Comparison of ENCODE assay signal across 8 cellular contexts in the genomic region with DNA sequence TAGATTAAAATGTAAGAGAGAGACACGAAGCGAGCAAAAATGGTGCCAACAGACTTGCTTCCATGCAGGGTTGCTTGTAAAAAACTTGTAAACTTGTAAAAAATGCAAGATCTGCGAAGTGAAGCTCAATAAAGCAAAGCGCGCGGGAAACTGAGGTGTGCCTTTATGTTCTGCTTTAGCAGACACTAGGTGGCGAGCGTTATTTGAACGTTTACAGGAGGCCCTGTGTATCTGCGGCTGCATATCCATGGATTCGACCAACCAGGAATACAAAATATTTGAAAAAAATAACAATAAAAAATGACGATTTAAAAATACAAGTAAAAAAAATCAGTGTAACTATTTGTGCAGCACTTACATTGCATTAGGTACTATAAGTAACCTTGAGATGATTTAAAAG. TPM values are rescaled to one million over a fixed set of nuclear protein-coding genes. Genes with fewer than 3 reads are reported as not detected.
DNase-seq lines count a peak whose midpoint lies in the region; ATAC-seq and TF ChIP-seq lines count a peak whose summit lies in the region.

No MANE protein-coding gene starts in this region.

- H3K27ac Mint-ChIP-seq in activated naive CD8-positive, alpha-beta T cell treated with anti-CD3 and anti-CD28 coated beads, Interleukin-2, amount 50 U/mL, for 24 hours: peak overlapping the region; percentile 61

- peak in 3 of 4 donors; percentile 15 to 25 (median 22) for TF ChIP-seq CTCF in right lobe of liver (IDR thresholded peaks at IDR 0.05)

- DNase-seq in EH (ENCODE audit: low read depth): peak; percentile 53
- no peak for DNase-seq in MG63
- DNase-seq in activated naive CD8-positive, alpha-beta T cell treated with anti-CD3 and anti-CD28 coated beads, Interleukin-2, amount 50 U/mL, for 24 hours: no peak
- DNase-seq in right lobe of liver: no peak
- DNase-seq in middle frontal gyrus (ENCODE audit: extremely low spot score, low spot score): no peak
- DNase-seq in globus pallidus (ENCODE audit: low spot score): no peak

- no peak overlapping the region for H3K27ac ChIP-seq in right lobe of liver

- H3K4me3 ChIP-seq in MG63 (peak overlapping the region; percentile 86), right lobe of liver (no peak overlapping the region)

- intact Hi-C loops in right lobe of liver (cut with DNase I): loop anchor here in 1 of 2 donors (10.0 kb wide), 1 partner anchor 105 kb away; no protein-coding TSS in a partner anchor

- peaks cover 75% of the 10 kb centered on the region for H3K4me1 Mint-ChIP-seq in activated naive CD8-positive, alpha-beta T cell treated with anti-CD3 and anti-CD28 coated beads, Interleukin-2, amount 50 U/mL, for 24 hours

- no peaks in the 10 kb centered on the region for H3K27me3 Mint-ChIP-seq in activated naive CD8-positive, alpha-beta T cell treated with anti-CD3 and anti-CD28 coated beads, Interleukin-2, amount 50 U/mL, for 24 hours

- H3K4me3 Mint-ChIP-seq in activated naive CD8-positive, alpha-beta T cell treated with anti-CD3 and anti-CD28 coated beads, Interleukin-2, amount 50 U/mL, for 24 hours: peak overlapping the region; percentile 98

- 49% methylated on average over 12 of the region's 12 CpGs for WGBS in right lobe of liver (ENCODE audit: insufficient coverage, low coverage, low lambda C conversion rate, missing lambda C conversion rate)

- H3K9me3 ChIP-seq in MG63: no peaks in the 10 kb centered on the region
- no peaks in the 10 kb centered on the region for H3K9me3 ChIP-seq in right lobe of liver

- peaks cover 82% of the 10 kb centered on the region for H3K36me3 ChIP-seq in MG63
- H3K36me3 ChIP-seq in right lobe of liver: peaks cover 0 to 3% (median 0%) of the 10 kb centered on the region in 4 donors

- peaks cover 0 to 26% (median 12%) of the 10 kb centered on the region in 4 donors for H3K4me1 ChIP-seq in right lobe of liver

- TF ChIP-seq POLR2A in right lobe of liver (IDR thresholded peaks at IDR 0.05): no peak

- peaks cover 68% of the 10 kb centered on the region for H3K36me3 Mint-ChIP-seq in activated naive CD8-positive, alpha-beta T cell treated with anti-CD3 and anti-CD28 coated beads, Interleukin-2, amount 50 U/mL, for 24 hours (ENCODE audit: low read depth)

- no peaks in the 10 kb centered on the region for H3K9me3 Mint-ChIP-seq in activated naive CD8-positive, alpha-beta T cell treated with anti-CD3 and anti-CD28 coated beads, Interleukin-2, amount 50 U/mL, for 24 hours

- H3K27me3 ChIP-seq in MG63 (no peaks in the 10 kb centered on the region), right lobe of liver (no peaks in the 10 kb centered on the region)

- ATAC-seq in activated naive CD8-positive, alpha-beta T cell treated with anti-CD3 and anti-CD28 coated beads, Interleukin-2, amount 50 U/mL, for 24 hours: no peak
- ATAC-seq in right lobe of liver (no peak), GM18517 (IDR thresholded peaks at IDR 0.05; ENCODE audit: unreplicated experiment) (no peak), GM18907 (IDR thresholded peaks at IDR 0.05; ENCODE audit: unreplicated experiment) (no peak)

RNA-seq across cellular contexts. Expression of gene UBE2G2, which starts 1.5 kb away (rescaled TPM):
- 59.9 and 76.0 TPM in 2 replicates for total RNA-seq in MG63 (2014; rRNA removed; shearing (Covaris generic); ENCODE audit: low replicate concordance)
- 10 to 100 TPM; 41.5 to 54.6 (median 49.9) TPM for total RNA-seq in right lobe of liver

RNA-seq across cellular contexts. Expression of gene SUMO3, which starts 17.8 kb away (rescaled TPM):
- total RNA-seq in MG63 (2014; rRNA removed; shearing (Covaris generic); ENCODE audit: low replicate concordance): 153 and 197 TPM in 2 replicates
- total RNA-seq in right lobe of liver: 10 to 100 TPM; 33.4 to 41.2 (median 36.6) TPM
